8 cellular contexts compared by ENCODE assay signal in genomic region chr2:42663828-42664227, GRCh38.
DNase-seq lines count a peak whose midpoint lies in the region; ATAC-seq and TF ChIP-seq lines count a peak whose summit lies in the region.

No MANE protein-coding gene starts in this region.

- no peaks in the 10 kb centered on the region for H3K9me3 Mint-ChIP-seq in activated T-helper 2 cell treated with anti-CD3 and anti-CD28 coated beads, Interferon-gamma antibody, Interleukin-2, Interleukin-4, amounts not matched to agents 10 μg/mL and 5 μg/mL and 100 μg/mL, durations not matched to agents 14 hours and 24 hours and 36 hours

- H3K4me3 Mint-ChIP-seq in activated T-helper 2 cell treated with anti-CD3 and anti-CD28 coated beads, Interferon-gamma antibody, Interleukin-2, Interleukin-4, amounts not matched to agents 10 μg/mL and 5 μg/mL and 100 μg/mL, durations not matched to agents 14 hours and 24 hours and 36 hours (ENCODE audit: low read depth) = no peak overlapping the region

- H3K27ac ChIP-seq in left lung = peak overlapping the region in 1 of 2 donors; percentile 62

- intact Hi-C loops in left lung (cut with DNase I) = loop anchor here in 1 of 2 donors (5.0 kb wide), 1 partner anchor 172 kb away; the partner anchor contains the start of gene KCNG3
- intact Hi-C loops in activated T-helper 2 cell treated with anti-CD3 and anti-CD28 coated beads, Interferon-gamma antibody, Interleukin-2, Interleukin-4, amounts not matched to agents 10 μg/mL and 5 μg/mL and 100 μg/mL, durations not matched to agents 14 hours and 24 hours and 36 hours (cut with micrococcal nuclease) = loop anchor here (1.0 to 10.0 kb wide), 3 partner anchors 89 to 169 kb away; no protein-coding TSS in a partner anchor

- H3K36me3 ChIP-seq in left lung = no peaks in the 10 kb centered on the region

- no peaks in the 10 kb centered on the region for H3K27me3 ChIP-seq in left lung

- peak; percentile 13 for ATAC-seq in GM18520 (IDR thresholded peaks at IDR 0.05; ENCODE audit: unreplicated experiment)
- ATAC-seq in GM21786 (IDR thresholded peaks at IDR 0.05; ENCODE audit: unreplicated experiment) = peak; percentile 51
- peak; percentile 25 for ATAC-seq in left lung
- ATAC-seq in HG02870 (IDR thresholded peaks at IDR 0.05; ENCODE audit: unreplicated experiment) = no peak

- H3K36me3 Mint-ChIP-seq in activated T-helper 2 cell treated with anti-CD3 and anti-CD28 coated beads, Interferon-gamma antibody, Interleukin-2, Interleukin-4, amounts not matched to agents 10 μg/mL and 5 μg/mL and 100 μg/mL, durations not matched to agents 14 hours and 24 hours and 36 hours (ENCODE audit: low read depth) = peaks cover 3% of the 10 kb centered on the region

- peaks cover 14% of the 10 kb centered on the region for H3K4me1 Mint-ChIP-seq in activated T-helper 2 cell treated with anti-CD3 and anti-CD28 coated beads, Interferon-gamma antibody, Interleukin-2, Interleukin-4, amounts not matched to agents 10 μg/mL and 5 μg/mL and 100 μg/mL, durations not matched to agents 14 hours and 24 hours and 36 hours (ENCODE audit: low read depth)

- peaks cover 0 to 17% of the 10 kb centered on the region in 2 donors for H3K4me1 ChIP-seq in left lung

- no peak overlapping the region for H3K4me3 ChIP-seq in left lung

- DNase-seq in Kasumi-1 (lab: John Stamatoyannopoulos, UW) (peak; percentile 83 to 91), left lung (no peak), DMS53 treated with DMSO at 0.1 percent for 48 hours (lab: John Stamatoyannopoulos, UW; ENCODE audit: unreplicated experiment) (no peak), C1 segment of cervical spinal cord (lab: John Stamatoyannopoulos, UW) (no peak)
- DNase-seq in activated T-helper 2 cell treated with anti-CD3 and anti-CD28 coated beads, Interferon-gamma antibody, Interleukin-2, Interleukin-4, amounts not matched to agents 10 μg/mL and 5 μg/mL and 100 μg/mL, durations not matched to agents 14 hours and 24 hours and 36 hours (ENCODE audit: low spot score) = no peak

- no peaks in the 10 kb centered on the region for H3K9me3 ChIP-seq in left lung

- TF ChIP-seq CTCF in left lung (IDR thresholded peaks at IDR 0.05) = no peak

- no peaks in the 10 kb centered on the region for H3K27me3 Mint-ChIP-seq in activated T-helper 2 cell treated with anti-CD3 and anti-CD28 coated beads, Interferon-gamma antibody, Interleukin-2, Interleukin-4, amounts not matched to agents 10 μg/mL and 5 μg/mL and 100 μg/mL, durations not matched to agents 14 hours and 24 hours and 36 hours (ENCODE audit: low read depth)

- no peak overlapping the region for H3K27ac Mint-ChIP-seq in activated T-helper 2 cell treated with anti-CD3 and anti-CD28 coated beads, Interferon-gamma antibody, Interleukin-2, Interleukin-4, amounts not matched to agents 10 μg/mL and 5 μg/mL and 100 μg/mL, durations not matched to agents 14 hours and 24 hours and 36 hours

Comparison
In these comparisons a context has a peak if more than half of its experiments do, and no peak if none do; other contexts are left out.
1. DNase-seq: peak in Kasumi-1 (2 of 2); none in left lung (0 of 2), activated T-helper 2 cell treated with anti-CD3 and anti-CD28 coated beads, Interferon-gamma antibody, Interleukin-2, Interleukin-4, amounts not matched to agents 10 μg/mL and 5 μg/mL and 100 μg/mL, durations not matched to agents 14 hours and 24 hours and 36 hours (single experiment), DMS53 treated with DMSO at 0.1 percent for 48 hours (single experiment) and C1 segment of cervical spinal cord (0 of 14).